ENCODE assay signal across 21 cellular contexts in genomic region chrX:31845003-31845402, GRCh38.
DNase-seq lines count a peak whose midpoint lies in the region; ATAC-seq, FAIRE-seq and TF ChIP-seq lines count a peak whose summit lies in the region.
"Had no signal": no experiment of that assay in that cellular context is flagged by ENCODE, and none has a peak within 500 bp of the region (broad histone marks: within the 10 kb centered on the region; RNA-seq: fewer than 3 reads in every experiment).

No MANE protein-coding gene starts in this region.

- H3K9ac ChIP-seq in endothelial cell of umbilical vein (replicated peaks; ENCODE audit: extremely low read depth, insufficient read depth, low read length) = no peak overlapping the region

- no peaks in the 10 kb centered on the region for H3K79me2 ChIP-seq in endothelial cell of umbilical vein (ENCODE audit: control insufficient read depth, insufficient read depth, low read length)

- CTCF ChIA-PET in endothelial cell of umbilical vein (lab: Charles Lee) = no interaction called here

- no peaks in the 10 kb centered on the region for H4K20me1 ChIP-seq in endothelial cell of umbilical vein (replicated peaks; ENCODE audit: control insufficient read depth, extremely low read depth, insufficient read depth, low read length)

- H2AFZ ChIP-seq in endothelial cell of umbilical vein (ENCODE audit: low read depth, low read length) = no peak overlapping the region

- H3K27me3 ChIP-seq in MG63 = no peaks in the 10 kb centered on the region
- H3K27me3 ChIP-seq in endothelial cell of umbilical vein (ENCODE audit: control insufficient read depth in 2 of 2, insufficient read depth in 2 of 2, low read length in 2 of 2) = no peaks in the 10 kb centered on the region
- no peaks in the 10 kb centered on the region for H3K27me3 ChIP-seq in psoas muscle (ENCODE audit: insufficient read depth in 3 of 3, low read length in 2 of 3)

- dilution Hi-C loops in endothelial cell of umbilical vein (cut with MboI; ENCODE audit: extremely low pct_ligation_motif_present, low sequenced_read_pairs) = no loop called here

- ATAC-seq in psoas muscle = peak; percentile 87 to 96 (median 92)
- ATAC-seq: Panc1 had no signal

- intact Hi-C loops in endothelial cell of umbilical vein (cut with micrococcal nuclease) (no loop called here), psoas muscle (cut with DNase I) (no loop called here)

- H3K27ac ChIP-seq in endothelial cell of umbilical vein (ENCODE audit: insufficient read depth, low read depth, low read length) (no peak overlapping the region), psoas muscle (peak overlapping the region; percentile 68)
- H3K27ac ChIP-seq: HL-60 had no signal

- H3K9me3 ChIP-seq in MG63 = no peaks in the 10 kb centered on the region
- H3K9me3 ChIP-seq in endothelial cell of umbilical vein (replicated peaks; ENCODE audit: control insufficient read depth, insufficient read depth, low read length) = no peaks in the 10 kb centered on the region
- H3K9me3 ChIP-seq in psoas muscle = no peaks in the 10 kb centered on the region

- peak; percentile 1 for DNase-seq in Ammon's horn (ENCODE audit: low spot score)
- DNase-seq in MG63 = peak; percentile 15
- peak; percentile 6 for DNase-seq in endothelial cell of umbilical vein (ENCODE audit: low read depth, low spot score)
- DNase-seq in psoas muscle = no peak
- DNase-seq in dedifferentiated amniotic fluid mesenchymal stem cell (ENCODE audit: extremely low spot score) = no peak
- no peak for DNase-seq in activated CD8-positive, alpha-beta memory T cell treated with anti-CD3 and anti-CD28 coated beads, Interleukin-2, amount 50 U/mL, for 4 hours
- DNase-seq in activated T-cell treated with anti-CD3 and anti-CD28 coated beads, Interleukin-2, amount 50 U/mL, for 1 hour = no peak
- no peak for DNase-seq in NCI-H1417 treated with DMSO at 0.1 percent for 48 hours (lab: John Stamatoyannopoulos, UW)
- DNase-seq: AML-193; CD4-positive, CD25-positive, alpha-beta regulatory T cell; DMS79; KG1; NCI-H1105 treated with DMSO at 0.1 percent for 48 hours; NCI-H187 treated with DMSO at 0.1 percent for 48 hours; NCI-H446 treated with DMSO at 0.1 percent for 48 hours; NCI-H774; Right ventricle myocardium superior had no signal

- TF ChIP-seq CTCF in endothelial cell of umbilical vein (IDR thresholded peaks at IDR 0.05; ENCODE audit: extremely low read depth in 1 of 2, insufficient read depth in 1 of 2, low read depth in 1 of 2, low read length in 2 of 2) (no peak), psoas muscle (IDR thresholded peaks at IDR 0.05) (no peak)

- H3K9me1 ChIP-seq in endothelial cell of umbilical vein (replicated peaks; ENCODE audit: control insufficient read depth, extremely low read depth, insufficient read depth, low read length) = no peaks in the 10 kb centered on the region

- H3K4me1 ChIP-seq in endothelial cell of umbilical vein (ENCODE audit: control insufficient read depth, extremely low read depth, insufficient read depth, low read length) = peaks cover 8% of the 10 kb centered on the region
- H3K4me1 ChIP-seq in psoas muscle = peaks cover 6% of the 10 kb centered on the region

- TF ChIP-seq POLR2A in endothelial cell of umbilical vein (IDR thresholded peaks at IDR 0.05; ENCODE audit: low read depth, low read length) = no peak

- FAIRE-seq in endothelial cell of umbilical vein (lab: Jason Lieb, UNC) = no peak
- FAIRE-seq: G401.6, GM12891 had no signal

- H3K4me2 ChIP-seq in endothelial cell of umbilical vein (ENCODE audit: insufficient read depth, low read length) = no peak overlapping the region

- 63 to 75% (median 68%) methylated on average over 1 of the region's 1 CpG for WGBS in psoas muscle, 3 donors

- H3K4me3 ChIP-seq in MG63 = no peak overlapping the region
- H3K4me3 ChIP-seq in endothelial cell of umbilical vein (replicated peaks in 1 of 3; ENCODE audit: insufficient read depth in 1 of 3, low read depth in 1 of 3, low read length in 3 of 3) = no peak overlapping the region
- H3K4me3 ChIP-seq in psoas muscle = no peak overlapping the region

- no TSS peak for BruUV-seq in endothelial cell of umbilical vein (replicated peaks; lab: Mats Ljungman, UMichigan)

- H3K36me3 ChIP-seq in MG63 (no peaks in the 10 kb centered on the region), endothelial cell of umbilical vein (ENCODE audit: control insufficient read depth in 2 of 2, extremely low read depth in 1 of 2, insufficient read depth in 2 of 2, low read length in 2 of 2) (no peaks in the 10 kb centered on the region), psoas muscle (ENCODE audit: insufficient read depth in 1 of 2, low read depth in 1 of 2) (no peaks in the 10 kb centered on the region)

- POLR2A ChIA-PET in endothelial cell of umbilical vein (lab: Charles Lee) = no interaction called here

TF ChIP-seq in endothelial cell of umbilical vein, 7 proteins besides CTCF, POLR2A, EP300 and RAD21:
- TF ChIP-seq EZH2 (IDR thresholded peaks at IDR 0.05; ENCODE audit: borderline replicate concordance, low read depth, low read length, severe bottlenecking) (no peak), JUN (IDR thresholded peaks at IDR 0.05; ENCODE audit: borderline replicate concordance, insufficient read depth, insufficient read length, low read depth) (peak; percentile 14), FOS (IDR thresholded peaks at IDR 0.05; ENCODE audit: borderline replicate concordance, insufficient read depth, low read length) (peak; percentile 18), POLR2AphosphoS5 (IDR thresholded peaks at IDR 0.05; ENCODE audit: insufficient read depth, low read depth, low read length) (no peak), GATA2 (IDR thresholded peaks at IDR 0.05; ENCODE audit: insufficient read depth, insufficient read length, low read depth, low read length) (no peak), MYC (IDR thresholded peaks at IDR 0.05; ENCODE audit: low read depth, low read length) (no peak)
- TF ChIP-seq, protein P1, sequence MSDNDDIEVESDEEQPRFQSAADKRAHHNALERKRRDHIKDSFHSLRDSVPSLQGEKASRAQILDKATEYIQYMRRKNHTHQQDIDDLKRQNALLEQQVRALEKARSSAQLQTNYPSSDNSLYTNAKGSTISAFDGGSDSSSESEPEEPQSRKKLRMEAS (IDR thresholded peaks at IDR 0.05; ENCODE audit: insufficient read depth, insufficient read length) = no peak

Comparison
In these comparisons a context has a peak if more than half of its experiments do, and no peak if none do; other contexts are left out.
1. DNase-seq: peak in Ammon's horn (single experiment), MG63 (single experiment) and endothelial cell of umbilical vein (single experiment); none in psoas muscle (0 of 2), dedifferentiated amniotic fluid mesenchymal stem cell (single experiment), activated CD8-positive, alpha-beta memory T cell treated with anti-CD3 and anti-CD28 coated beads, Interleukin-2, amount 50 U/mL, for 4 hours (single experiment), activated T-cell treated with anti-CD3 and anti-CD28 coated beads, Interleukin-2, amount 50 U/mL, for 1 hour (single experiment) and NCI-H1417 treated with DMSO at 0.1 percent for 48 hours (single experiment).